16 cellular contexts compared by ENCODE assay signal in genomic region chr16:8873866-8874195, GRCh38. TPM values are rescaled to one million over a fixed set of nuclear protein-coding genes. Genes with fewer than 3 reads are reported as not detected.
"Had no signal": no experiment of that assay in that cellular context is flagged by ENCODE, and none has a peak within 500 bp of the region (broad histone marks: within the 10 kb centered on the region; RNA-seq: fewer than 3 reads in every experiment).

No MANE protein-coding gene starts in this region.

RNA-seq across cellular contexts. Expression of gene LITAFD, which starts 8.3 kb away (rescaled TPM):
- total RNA-seq: omental fat pad, osteocyte, pancreas, posterior vena cava, pulmonary artery endothelial cell, right atrium auricular region, sciatic nerve, smooth muscle cell, spleen, suprapubic skin, transverse colon, upper lobe of left lung, ureter, vagina had no signal
- polyA plus RNA-seq: neural cell, pancreas, smooth muscle cell, spleen, thymus had no signal
